Comparison of ENCODE assay signal across 9 cellular contexts in the genomic region with DNA sequence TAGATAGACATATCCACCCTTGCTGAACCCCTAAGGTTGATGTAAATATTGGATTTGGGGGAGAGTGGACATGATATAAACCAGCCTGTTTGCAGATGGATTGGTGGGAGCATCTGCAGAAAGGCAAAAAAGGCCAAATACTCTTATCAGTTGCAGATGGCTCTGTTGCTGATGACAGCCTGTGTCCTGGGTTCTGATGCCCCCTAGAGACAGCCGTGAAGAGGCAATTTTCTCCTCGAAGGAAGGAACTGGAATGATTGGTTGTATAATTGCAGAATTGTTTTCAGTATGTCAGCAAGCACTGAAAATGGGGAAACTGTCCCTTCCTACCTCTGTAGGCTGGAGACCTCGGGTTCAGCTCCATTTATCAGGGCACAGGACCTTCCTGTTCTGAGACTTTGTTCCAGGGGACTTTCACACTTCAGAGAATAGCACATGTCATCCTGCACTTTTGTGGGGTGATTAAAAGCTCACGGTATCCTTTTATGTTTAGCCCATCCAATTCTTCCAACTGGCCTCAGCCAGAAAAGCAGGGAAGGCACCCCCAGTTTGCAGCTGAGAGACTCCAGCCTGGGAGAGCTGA.
DNase-seq lines count a peak whose midpoint lies in the region; ATAC-seq and TF ChIP-seq lines count a peak whose summit lies in the region.
"Had no signal": no experiment of that assay in that cellular context is flagged by ENCODE, and none has a peak within 500 bp of the region (broad histone marks: within the 10 kb centered on the region; RNA-seq: fewer than 3 reads in every experiment).

No MANE protein-coding gene starts in this region.

- H3K9me3 Mint-ChIP-seq in osteocyte (ENCODE audit: unreplicated experiment) (no peaks in the 10 kb centered on the region), natural killer cell (no peaks in the 10 kb centered on the region)
- H3K9me3 Mint-ChIP-seq: T-helper 1 cell treated with Interleukin-12 subunit alpha and Interleukin-12 subunit beta and Interleukin-4 antibody, amounts not matched to agents 30 μg/mL and 1 μg/mL, for 36 hours had no signal

- H3K4me3 Mint-ChIP-seq in osteocyte (ENCODE audit: unreplicated experiment), result no peak overlapping the region
- H3K4me3 Mint-ChIP-seq in natural killer cell, result no peak overlapping the region
- H3K4me3 Mint-ChIP-seq: T-helper 1 cell treated with Interleukin-12 subunit alpha and Interleukin-12 subunit beta and Interleukin-4 antibody, amounts not matched to agents 30 μg/mL and 1 μg/mL, for 36 hours had no signal

- no peaks in the 10 kb centered on the region for H3K9me2 ChIP-seq in DOHH2 (replicated peaks; ENCODE audit: control insufficient read depth, low read length)

- DNase-seq in HuH-7 (ENCODE audit: low spot score) (peak; percentile 69), SKM-1 (lab: John Stamatoyannopoulos, UW; ENCODE audit: unreplicated experiment) (peak; percentile 78), fibroblast of peridontal ligament (ENCODE audit: extremely low read depth) (peak; percentile 85), osteocyte (ENCODE audit: extremely low spot score, unreplicated experiment) (no peak), natural killer cell (no peak)
- no peak for DNase-seq in stimulated activated CD4-positive, alpha-beta T cell treated with anti-CD3 and anti-CD28 coated beads, Interleukin-2, amount 100 ng/mL, for 24 hours

- H3F3A ChIP-seq in DOHH2 (ENCODE audit: control insufficient read depth, insufficient read depth), result no peaks in the 10 kb centered on the region

- H3K36me3 ChIP-seq in DOHH2 (ENCODE audit: control insufficient read depth, low read length), result no peaks in the 10 kb centered on the region

- H4K20me1 ChIP-seq in DOHH2 (ENCODE audit: control insufficient read depth, insufficient read depth, low read depth, low read length), result no peaks in the 10 kb centered on the region

- peaks cover 19% of the 10 kb centered on the region for H3K36me3 Mint-ChIP-seq in osteocyte (ENCODE audit: unreplicated experiment)
- no peaks in the 10 kb centered on the region for H3K36me3 Mint-ChIP-seq in natural killer cell

- intact Hi-C loops in natural killer cell (cut with micrococcal nuclease), result no loop called here

- H3K27ac Mint-ChIP-seq in osteocyte (ENCODE audit: unreplicated experiment), result peak overlapping the region; percentile 98
- H3K27ac Mint-ChIP-seq in natural killer cell, result no peak overlapping the region
- H3K27ac Mint-ChIP-seq: T-helper 1 cell treated with Interleukin-12 subunit alpha and Interleukin-12 subunit beta and Interleukin-4 antibody, amounts not matched to agents 30 μg/mL and 1 μg/mL, for 36 hours had no signal

- no peaks in the 10 kb centered on the region for H3K27me3 ChIP-seq in DOHH2 (ENCODE audit: control insufficient read depth, low read length)

- H3K27me3 Mint-ChIP-seq in osteocyte (ENCODE audit: unreplicated experiment) (no peaks in the 10 kb centered on the region), natural killer cell (ENCODE audit: low read depth in 2 of 2) (no peaks in the 10 kb centered on the region)

- H3K4me1 Mint-ChIP-seq in osteocyte (ENCODE audit: unreplicated experiment), result peaks cover 83% of the 10 kb centered on the region
- peaks cover 0 to 5% of the 10 kb centered on the region in 2 donors for H3K4me1 Mint-ChIP-seq in natural killer cell

- H3K79me2 ChIP-seq in DOHH2 (ENCODE audit: control insufficient read depth, low read length), result no peaks in the 10 kb centered on the region

- ATAC-seq in HG03432 (IDR thresholded peaks at IDR 0.05; ENCODE audit: unreplicated experiment) (no peak), natural killer cell (no peak)

- TF ChIP-seq CTCF in DOHH2 (IDR thresholded peaks at IDR 0.05; ENCODE audit: low read depth, low read length, poor library complexity, severe bottlenecking) (peak; percentile 70), osteocyte (IDR thresholded peaks at IDR 0.05) (peak; percentile 70), natural killer cell (IDR thresholded peaks at IDR 0.05) (no peak)

- H3K27ac ChIP-seq in DOHH2 (ENCODE audit: low read depth, low read length), result no peak overlapping the region

- H3K4me2 ChIP-seq in DOHH2 (ENCODE audit: low read length), result no peak overlapping the region

- no peak overlapping the region for H3K4me3 ChIP-seq in DOHH2 (ENCODE audit: low read length)

- no peaks in the 10 kb centered on the region for H3K9me3 ChIP-seq in DOHH2 (ENCODE audit: control insufficient read depth, insufficient read depth, low read length)

- no peaks in the 10 kb centered on the region for H3K4me1 ChIP-seq in DOHH2 (ENCODE audit: control insufficient read depth, low read length)

Comparison
In these comparisons a context has a peak if more than half of its experiments do, and no peak if none do; other contexts are left out.
1. DNase-seq: peak in HuH-7 (single experiment), SKM-1 (single experiment) and fibroblast of peridontal ligament (single experiment); none in osteocyte (single experiment), stimulated activated CD4-positive, alpha-beta T cell treated with anti-CD3 and anti-CD28 coated beads, Interleukin-2, amount 100 ng/mL, for 24 hours (0 of 2) and natural killer cell (single experiment).